Comparison of ENCODE assay signal across 18 cellular contexts in the genomic region with DNA sequence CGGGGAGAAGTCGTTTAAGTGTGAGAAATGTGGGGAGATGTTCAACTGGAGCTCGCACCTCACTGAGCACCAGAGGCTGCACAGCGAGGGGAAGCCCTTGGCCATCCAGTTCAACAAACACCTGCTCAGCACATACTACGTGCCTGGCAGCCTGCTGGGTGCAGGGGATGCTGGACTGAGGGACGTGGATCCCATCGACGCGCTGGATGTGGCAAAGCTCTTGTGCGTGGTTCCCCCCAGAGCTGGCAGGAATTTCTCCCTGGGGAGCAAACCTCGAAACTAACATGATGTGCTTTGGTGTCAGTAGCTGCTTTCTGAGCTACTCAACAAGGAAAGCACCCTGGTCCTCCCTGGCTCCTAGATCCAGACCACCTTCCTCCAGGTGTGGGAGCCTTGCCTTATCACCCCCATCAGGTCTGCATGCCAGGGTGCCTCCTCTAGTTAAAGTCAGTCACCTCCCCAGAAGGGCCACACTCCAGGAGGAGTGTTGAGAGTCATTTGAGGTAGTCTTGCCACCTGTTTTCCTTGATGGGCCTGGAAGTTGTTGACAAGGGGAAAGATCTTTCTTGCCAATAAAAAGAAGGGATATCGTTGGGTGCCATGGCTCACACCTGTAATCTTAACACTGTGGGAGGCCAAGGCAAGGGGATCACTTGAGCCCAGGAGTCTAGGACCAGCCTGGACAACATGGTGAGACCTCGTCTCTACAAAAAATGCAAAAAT. TPM values are rescaled to one million over a fixed set of nuclear protein-coding genes. Genes with fewer than 3 reads are reported as not detected.
DNase-seq lines count a peak whose midpoint lies in the region; ATAC-seq and TF ChIP-seq lines count a peak whose summit lies in the region.
"Had no signal": no experiment of that assay in that cellular context is flagged by ENCODE, and none has a peak within 500 bp of the region (broad histone marks: within the 10 kb centered on the region; RNA-seq: fewer than 3 reads in every experiment).

No MANE protein-coding gene starts in this region.

- no peak overlapping the region for H3K4ac ChIP-seq in neuronal stem cell (ENCODE audit: low read length)

- H3K4me1 ChIP-seq in A673 (ENCODE audit: insufficient read depth, low read length, poor library complexity, severe bottlenecking) = no peaks in the 10 kb centered on the region
- no peaks in the 10 kb centered on the region for H3K4me1 ChIP-seq in neuronal stem cell (ENCODE audit: control insufficient read depth in 2 of 2, insufficient read depth in 1 of 2, low read depth in 1 of 2, low read length in 2 of 2)

- H3K4me2 ChIP-seq in neuronal stem cell (ENCODE audit: insufficient read depth, low read length, poor library complexity, severe bottlenecking) = no peak overlapping the region
- H3K4me2 ChIP-seq: SK-N-SH had no signal

- POLR2A ChIA-PET in A673 (lab: Charles Lee; ENCODE audit: low non-redundant PET) = no interaction called here

- CTCF ChIA-PET in A673 (lab: Charles Lee) = no interaction called here

- no peaks in the 10 kb centered on the region for H3K9me3 ChIP-seq in A673 (ENCODE audit: low read depth, low read length, poor library complexity, severe bottlenecking)
- no peaks in the 10 kb centered on the region for H3K9me3 ChIP-seq in neuronal stem cell (replicated peaks in 1 of 2; ENCODE audit: control insufficient read depth in 2 of 2, insufficient read depth in 1 of 2, low read depth in 1 of 2, low read length in 2 of 2)
- H3K9me3 ChIP-seq: SK-N-SH had no signal

- no peak overlapping the region for H2AK5ac ChIP-seq in neuronal stem cell (ENCODE audit: low read depth, low read length)

- H2AFZ ChIP-seq in neuronal stem cell (ENCODE audit: low read length) = no peak overlapping the region

- TF ChIP-seq CTCF in A673 (conservative IDR thresholded peaks at IDR 0.05; ENCODE audit: low read depth, low read length) (no peak), GM10266 (IDR thresholded peaks at IDR 0.05; ENCODE audit: control insufficient read depth, insufficient read depth, low read depth, missing control alignments) (no peak), coronary artery (IDR thresholded peaks at IDR 0.05) (no peak), nephron progenitor cell (IDR thresholded peaks at IDR 0.05) (no peak)

- no peak overlapping the region for H2BK15ac ChIP-seq in neuronal stem cell (ENCODE audit: low read length)

- no peak overlapping the region for H3K18ac ChIP-seq in neuronal stem cell (ENCODE audit: low read length)

- no peak for DNase-seq in A673 (ENCODE audit: low spot score)
- DNase-seq in GM10266 (ENCODE audit: extremely low spot score) = peak; percentile 31
- peak; percentile 38 for DNase-seq in coronary artery (ENCODE audit: low spot score)
- DNase-seq in neuronal stem cell (ENCODE audit: low spot score) = no peak
- DNase-seq in NCI-H2081 treated with DMSO at 0.1 percent for 48 hours (lab: John Stamatoyannopoulos, UW) = no peak
- DNase-seq in nephron progenitor cell = no peak
- DNase-seq: Calu3; CD4-positive, alpha-beta memory T cell; DMS53; HCEC 1CT; KG1; NCI-H1436 treated with DMSO at 0.1 percent for 48 hours; NCI-H2029 treated with DMSO at 0.1 percent for 48 hours; NCI-H524; SHP77; SK-N-SH had no signal

- H3K4me3 ChIP-seq in A673 (ENCODE audit: low read depth, low read length, poor library complexity, severe bottlenecking) (no peak overlapping the region), coronary artery (no peak overlapping the region), neuronal stem cell (ENCODE audit: low read length in 2 of 2) (no peak overlapping the region)

- no peak overlapping the region for H3K14ac ChIP-seq in neuronal stem cell (ENCODE audit: low read length)

- H3K4me1 Mint-ChIP-seq in nephron progenitor cell = peaks cover 13% of the 10 kb centered on the region

- no peaks in the 10 kb centered on the region for H3K9me3 Mint-ChIP-seq in nephron progenitor cell
- H3K9me3 Mint-ChIP-seq: CD4-positive, alpha-beta memory T cell had no signal

- no CpG with 5 or more reads among the region's 13 CpGs for WGBS in neuronal stem cell (ENCODE audit: extremely low coverage in 2 of 2, insufficient read length in 2 of 2, insufficient replicate concordance in 1 of 2), 2 donors

- H3K27ac Mint-ChIP-seq in nephron progenitor cell = no peak overlapping the region

- no peak for TF ChIP-seq POLR2A in GM18505 (IDR thresholded peaks at IDR 0.05; ENCODE audit: borderline replicate concordance, extremely low read depth, insufficient read depth, insufficient read length)

- no peaks in the 10 kb centered on the region for H3K27me3 Mint-ChIP-seq in nephron progenitor cell (ENCODE audit: low read depth, poor library complexity)
- H3K27me3 Mint-ChIP-seq: CD4-positive, alpha-beta memory T cell had no signal

- TSS peak; percentile 45 for BruUV-seq in A673 (replicated peaks; lab: Mats Ljungman, UMichigan)

- H3K27ac ChIP-seq in A673 (ENCODE audit: low read depth, low read length, poor library complexity, severe bottlenecking) (no peak overlapping the region), coronary artery (no peak overlapping the region), neuronal stem cell (replicated peaks; ENCODE audit: low read length) (no peak overlapping the region)

- H3K79me1 ChIP-seq in neuronal stem cell (ENCODE audit: low read depth, low read length) = peaks cover 8% of the 10 kb centered on the region

- H3K4me3 Mint-ChIP-seq in nephron progenitor cell = no peak overlapping the region
- H3K4me3 Mint-ChIP-seq: CD4-positive, alpha-beta memory T cell had no signal

- no peak for ATAC-seq in GM18505 (IDR thresholded peaks at IDR 0.05; ENCODE audit: unreplicated experiment)
- no peak for ATAC-seq in HG02884 (IDR thresholded peaks at IDR 0.05; ENCODE audit: unreplicated experiment)

- H2BK120ac ChIP-seq in neuronal stem cell (ENCODE audit: low read depth, low read length) = no peak overlapping the region

- no peak overlapping the region for H2BK5ac ChIP-seq in neuronal stem cell (ENCODE audit: low read length)

- intact Hi-C loops in A673 (cut with micrococcal nuclease; ENCODE audit: unreplicated experiment) = no loop called here

- H3K36me3 ChIP-seq in A673 (ENCODE audit: insufficient read depth, low read length, poor library complexity, severe bottlenecking) (peaks cover 27% of the 10 kb centered on the region), neuronal stem cell (replicated peaks in 1 of 2; ENCODE audit: control insufficient read depth in 2 of 2, insufficient read depth in 2 of 2, low read length in 2 of 2) (peaks cover 31 to 67% of the 10 kb centered on the region in 2 donors)

- H3K27me3 ChIP-seq in A673 (replicated peaks; ENCODE audit: insufficient read depth, low read depth, low read length, poor library complexity) (no peaks in the 10 kb centered on the region), neuronal stem cell (ENCODE audit: control insufficient read depth in 3 of 3, insufficient read depth in 3 of 3, low read depth in 1 of 3, low read length in 3 of 3) (no peaks in the 10 kb centered on the region)

- H3K9ac ChIP-seq in neuronal stem cell (ENCODE audit: low read depth, low read length, poor library complexity) = peak overlapping the region; percentile 7
- H3K9ac ChIP-seq: SK-N-SH had no signal

- H3K36me3 Mint-ChIP-seq in nephron progenitor cell (ENCODE audit: low read depth) = peaks cover 61% of the 10 kb centered on the region

- no peak overlapping the region for H4K8ac ChIP-seq in neuronal stem cell (ENCODE audit: low read depth, low read length)

- H2BK12ac ChIP-seq in neuronal stem cell (ENCODE audit: low read length) = no peak overlapping the region

- H3K23ac ChIP-seq in neuronal stem cell (ENCODE audit: low read depth, low read length, poor library complexity) = peak overlapping the region; percentile 95

- no peak overlapping the region for H4K91ac ChIP-seq in neuronal stem cell (ENCODE audit: low read depth, low read length, poor library complexity)

RNA-seq across cellular contexts. Expression of a gene that starts 12.9 kb away (rescaled TPM):
- total RNA-seq in A673 (2021) = 37.2 and 37.7 TPM in 2 replicates
- 20.1 TPM for polyA plus RNA-seq in neuronal stem cell (2013, experiment 1 of 2)
- 20.2 TPM for polyA plus RNA-seq in neuronal stem cell (2013, experiment 2 of 2)

RNA-seq across cellular contexts. Expression of a gene that starts 30.8 kb away (rescaled TPM):
- total RNA-seq in A673 (2021) = 1.4 and 1.7 TPM in 2 replicates
- 3.7 TPM for polyA plus RNA-seq in neuronal stem cell (2013, experiment 1 of 2)
- polyA plus RNA-seq in neuronal stem cell (2013, experiment 2 of 2) = 2.8 TPM

Comparison
In these comparisons a context has a peak if more than half of its experiments do, and no peak if none do; other contexts are left out.
1. DNase-seq: peak in GM10266 (single experiment) and coronary artery (single experiment); none in A673 (single experiment), neuronal stem cell (single experiment), NCI-H2081 treated with DMSO at 0.1 percent for 48 hours (single experiment) and nephron progenitor cell (single experiment).